In genomic region chr7:141754939-141755338, GRCh38 we compare ENCODE assay signal across 8 cellular contexts. TPM values are rescaled to one million over a fixed set of nuclear protein-coding genes. Genes with fewer than 3 reads are reported as not detected.
DNase-seq lines count a peak whose midpoint lies in the region; ATAC-seq and TF ChIP-seq lines count a peak whose summit lies in the region.

No MANE protein-coding gene starts in this region.

- H3K27me3 ChIP-seq in Caco-2 (replicated peaks; ENCODE audit: control insufficient read depth, insufficient read depth, low read length), result no peaks in the 10 kb centered on the region

- peaks cover 15% of the 10 kb centered on the region; the same call in 1 of the 2 replicates for H3K9me3 ChIP-seq in Caco-2

- ATAC-seq in HG03565 (IDR thresholded peaks at IDR 0.05; ENCODE audit: unreplicated experiment) (no peak), GM21786 (IDR thresholded peaks at IDR 0.05; ENCODE audit: unreplicated experiment) (no peak)

- no peak overlapping the region for H3K27ac Mint-ChIP-seq in Caco-2 (ENCODE audit: unreplicated experiment)

- no peaks in the 10 kb centered on the region for H3K27me3 Mint-ChIP-seq in Caco-2 (ENCODE audit: insufficient read depth, unreplicated experiment)

- no peaks in the 10 kb centered on the region for H3K4me1 Mint-ChIP-seq in Caco-2 (ENCODE audit: low read depth, unreplicated experiment)

- POLR2A ChIA-PET in Caco-2 (lab: Charles Lee) (no interaction called here), HEK293T (lab: Yijun Ruan, JAX) (no interaction called here)

- H3K4me3 ChIP-seq in Caco-2 (ENCODE audit: low read depth, low read length), result no peak overlapping the region

- CTCF ChIA-PET in Caco-2 (lab: Charles Lee) (no interaction called here), HEK293T (lab: Yijun Ruan, JAX) (interaction anchor here (0.9 kb wide), 1 partner anchor 17 kb away, joined by 4 read pairs; the partner anchor contains the start of gene SSBP1)

- intact Hi-C loops in Caco-2 (cut with micrococcal nuclease; ENCODE audit: unreplicated experiment), result loop anchor here (1.0 kb wide), 1 partner anchor 31 kb away; no protein-coding TSS in a partner anchor

- no TSS peak for BruUV-seq in Caco-2 (replicated peaks; lab: Mats Ljungman, UMichigan)

- H3K36me3 Mint-ChIP-seq in Caco-2 (ENCODE audit: insufficient read depth, unreplicated experiment), result peaks cover 73% of the 10 kb centered on the region

- peaks cover 2% of the 10 kb centered on the region for H3K36me3 ChIP-seq in Caco-2 (ENCODE audit: control insufficient read depth, insufficient read depth, low read length)

- H3K9me3 Mint-ChIP-seq in Caco-2 (ENCODE audit: unreplicated experiment), result peaks cover 13% of the 10 kb centered on the region

- DNase-seq in Caco-2, result peak in 1 of 2 experiments; percentile 58
- peak; percentile 62 for DNase-seq in HEK293T (ENCODE audit: extremely low spot score)
- DNase-seq in SW480 (ENCODE audit: low spot score), result peak; percentile 19
- DNase-seq in left kidney (ENCODE audit: low read depth, low spot score), result peak; percentile 24
- DNase-seq in stimulated activated CD4-positive, alpha-beta T cell treated with anti-CD3 and anti-CD28 coated beads, Interleukin-1b, Interleukin-23, amount 100 ng/mL, for 48 hours, result no peak
- no peak for DNase-seq in NCI-H2029 (lab: John Stamatoyannopoulos, UW)

- H3K4me3 Mint-ChIP-seq in Caco-2 (ENCODE audit: unreplicated experiment), result no peak overlapping the region

- peak; percentile 45 to 68 for TF ChIP-seq CTCF in Caco-2 (IDR thresholded peaks at IDR 0.05; ENCODE audit: insufficient read depth in 1 of 2, low read depth in 1 of 2, low read length in 1 of 2, severe bottlenecking in 1 of 2, unreplicated experiment in 1 of 2)

- H3K4me1 ChIP-seq in Caco-2, result no peaks in the 10 kb centered on the region

TF ChIP-seq in HEK293T, 16 proteins besides CTCF, POLR2A, EP300 and RAD21:
- no peak for TF ChIP-seq SP1 (IDR thresholded peaks at IDR 0.05)
- no peak for TF ChIP-seq L3MBTL2 (conservative IDR thresholded peaks at IDR 0.05)
- no peak for TF ChIP-seq CTBP1 (IDR thresholded peaks at IDR 0.05; ENCODE audit: borderline replicate concordance)
- TF ChIP-seq LEF1 (IDR thresholded peaks at IDR 0.05; ENCODE audit: borderline replicate concordance), result no peak
- TF ChIP-seq ZNF384 (IDR thresholded peaks at IDR 0.05), result no peak
- no peak for TF ChIP-seq SUZ12 (IDR thresholded peaks at IDR 0.05)
- no peak for TF ChIP-seq FOXA1 (IDR thresholded peaks at IDR 0.05)
- TF ChIP-seq BHLHE40 (IDR thresholded peaks at IDR 0.05; ENCODE audit: borderline replicate concordance), result no peak
- TF ChIP-seq TARDBP (IDR thresholded peaks at IDR 0.05), result no peak
- TF ChIP-seq FOXM1 (IDR thresholded peaks at IDR 0.05; ENCODE audit: borderline replicate concordance), result no peak
- TF ChIP-seq HDGF (IDR thresholded peaks at IDR 0.05; ENCODE audit: borderline replicate concordance), result no peak
- no peak for TF ChIP-seq NFRKB (IDR thresholded peaks at IDR 0.05)
- no peak for TF ChIP-seq FOXK2 (IDR thresholded peaks at IDR 0.05)
- TF ChIP-seq PKNOX1 (IDR thresholded peaks at IDR 0.05), result no peak
- no peak for TF ChIP-seq ELF4 (IDR thresholded peaks at IDR 0.05)
- no peak for TF ChIP-seq ARNT (IDR thresholded peaks at IDR 0.05)

RNA-seq across cellular contexts. Expression of gene TAS2R3, which starts 9.0 kb away (rescaled TPM):
- 1.9 and 2.3 TPM in 2 replicates for total RNA-seq in Caco-2 (2022)

RNA-seq across cellular contexts. Expression of gene SSBP1, which starts 16.8 kb away (rescaled TPM):
- 191 and 199 TPM in 2 replicates for total RNA-seq in Caco-2 (2022)

RNA-seq across cellular contexts. Expression of gene TAS2R4, which starts 21.5 kb away (rescaled TPM):
- total RNA-seq in Caco-2 (2022), result 1.2 and 1.3 TPM in 2 replicates

RNA-seq across cellular contexts. Expression of gene TAS2R5, which starts 35.1 kb away (rescaled TPM):
- 1.7 TPM in 2 replicates for total RNA-seq in Caco-2 (2022)

RNA-seq across cellular contexts. Expression of gene WEE2, which starts 46.8 kb away (rescaled TPM):
- total RNA-seq in Caco-2 (2022), result 1.0 and 2.5 TPM in 2 replicates

Comparison
In these comparisons a context has a peak if more than half of its experiments do, and no peak if none do; other contexts are left out.
1. DNase-seq: peak in HEK293T (single experiment), SW480 (single experiment) and left kidney (single experiment); none in stimulated activated CD4-positive, alpha-beta T cell treated with anti-CD3 and anti-CD28 coated beads, Interleukin-1b, Interleukin-23, amount 100 ng/mL, for 48 hours (single experiment) and NCI-H2029 (single experiment).